16 cellular contexts compared by ENCODE assay signal in the genomic region with DNA sequence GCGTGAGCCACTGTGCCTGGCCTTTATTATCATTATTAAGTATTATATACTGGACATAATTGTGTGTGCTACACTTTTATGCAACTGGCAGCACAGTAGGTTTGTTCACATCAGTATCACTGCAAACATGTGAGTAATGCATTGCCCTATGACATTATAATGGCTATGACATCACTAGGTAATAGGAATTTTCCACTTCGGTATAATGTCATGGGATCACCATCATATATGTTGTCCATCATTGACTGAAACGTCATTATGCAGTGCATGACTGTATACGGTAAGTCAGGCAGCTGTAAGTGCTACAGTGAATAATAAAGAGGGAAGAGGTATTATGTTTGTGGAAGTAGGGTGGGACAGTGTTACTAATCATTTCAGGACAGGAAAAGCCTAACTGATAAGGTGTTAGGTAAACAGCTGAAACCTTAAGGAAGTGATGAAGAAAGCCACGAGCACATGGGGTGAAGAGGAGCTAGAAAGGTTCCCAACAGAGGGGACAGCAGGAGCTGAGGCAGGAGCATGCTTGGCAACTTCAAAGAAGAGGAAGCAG.
DNase-seq lines count a peak whose midpoint lies in the region; ATAC-seq, FAIRE-seq and TF ChIP-seq lines count a peak whose summit lies in the region.
"Had no signal": no experiment of that assay in that cellular context is flagged by ENCODE, and none has a peak within 500 bp of the region (broad histone marks: within the 10 kb centered on the region; RNA-seq: fewer than 3 reads in every experiment).

No MANE protein-coding gene starts in this region.

- peak overlapping the region; percentile 17 for H3K27ac ChIP-seq in mesodermal cell (ENCODE audit: low read depth, low read length, severe bottlenecking)

- H3K36me3 ChIP-seq in bronchial epithelial cell (ENCODE audit: control insufficient read depth, insufficient read depth, low read length) (no peaks in the 10 kb centered on the region), mesodermal cell (ENCODE audit: control insufficient read depth, insufficient read depth, low read length) (peaks cover 8% of the 10 kb centered on the region)

- H3K27me3 ChIP-seq in bronchial epithelial cell (ENCODE audit: control insufficient read depth, insufficient read depth, low read length), result no peaks in the 10 kb centered on the region

- no peak for ATAC-seq in HG02759 (IDR thresholded peaks at IDR 0.05; ENCODE audit: unreplicated experiment)
- ATAC-seq in GM21447 (IDR thresholded peaks at IDR 0.05; ENCODE audit: unreplicated experiment), result no peak
- ATAC-seq: K562 had no signal

- DNase-seq in Daoy (ENCODE audit: low read depth), result peak; percentile 9
- DNase-seq in HT-29 (ENCODE audit: low spot score), result peak; percentile 23
- DNase-seq in bronchial epithelial cell (ENCODE audit: low read depth), result peak; percentile 50
- no peak for DNase-seq in activated CD8-positive, alpha-beta memory T cell treated with anti-CD3 and anti-CD28 coated beads for 24 hours
- DNase-seq: C1 segment of cervical spinal cord; CD4-positive, alpha-beta T cell; DMS79 treated with DMSO at 0.1 percent for 48 hours; GDM1; GOT3; HCEC 1CT had no signal

- H3K4me3 ChIP-seq in bronchial epithelial cell (ENCODE audit: low read depth, low read length) (no peak overlapping the region), mesodermal cell (ENCODE audit: extremely low read depth, insufficient read depth, low read length, poor library complexity, severe bottlenecking) (no peak overlapping the region)
- H3K4me3 ChIP-seq: K562 had no signal

- H3K4me1 ChIP-seq in mesodermal cell (ENCODE audit: control insufficient read depth, insufficient read depth, low read length, poor library complexity, severe bottlenecking), result no peaks in the 10 kb centered on the region

- WGBS in mesodermal cell (ENCODE audit: insufficient coverage in 2 of 2), 2 experiments, result 86 to 93% methylated on average over 4 of the region's 5 CpGs

- no peak for FAIRE-seq in bronchial epithelial cell (lab: Jason Lieb, UNC)
- FAIRE-seq: A204.1, GM12892, K562 had no signal

- TF ChIP-seq CTCF in bronchial epithelial cell (IDR thresholded peaks at IDR 0.05; ENCODE audit: insufficient read depth, low read length, severe bottlenecking), result no peak

- no peaks in the 10 kb centered on the region for H3K9me3 ChIP-seq in mesodermal cell (ENCODE audit: control insufficient read depth, low read length)
